Comparison of ENCODE assay signal across 9 cellular contexts in the genomic region with DNA sequence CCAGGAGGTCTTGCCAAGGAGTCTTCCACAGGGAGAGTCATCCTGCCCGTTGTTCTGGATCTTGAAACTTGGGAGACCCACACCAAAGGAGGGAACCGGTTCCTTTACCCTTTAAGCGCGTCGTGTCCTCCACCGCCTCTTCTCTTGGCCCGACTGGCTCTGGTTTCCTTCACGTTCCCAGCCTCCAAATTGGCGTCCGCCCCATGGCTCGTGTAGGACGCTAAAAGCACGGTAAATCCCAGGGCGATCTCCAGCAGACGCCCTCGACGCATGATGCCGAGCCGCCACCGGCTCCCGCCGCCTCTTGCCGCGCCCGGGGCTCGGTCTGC. TPM values are rescaled to one million over a fixed set of nuclear protein-coding genes. Genes with fewer than 3 reads are reported as not detected.
A peak's percentile ranks its signal among the peaks of the same experiment; 100 is the strongest.
DNase-seq lines count a peak whose midpoint lies in the region; ATAC-seq, FAIRE-seq and TF ChIP-seq lines count a peak whose summit lies in the region.
"Had no signal": no experiment of that assay in that cellular context is flagged by ENCODE, and none has a peak within 500 bp of the region (broad histone marks: within the 10 kb centered on the region; RNA-seq: fewer than 3 reads in every experiment).

No MANE protein-coding gene starts in this region.

- H3K36me3 Mint-ChIP-seq in effector memory CD8-positive, alpha-beta T cell (ENCODE audit: insufficient read depth) = no peaks in the 10 kb centered on the region

- TF ChIP-seq CTCF in keratinocyte (optimal IDR thresholded peaks at IDR 0.05 in 1 of 3, IDR thresholded peaks at IDR 0.05 in 1 of 3, conservative IDR thresholded peaks at IDR 0.05 in 1 of 3; ENCODE audit: extremely low read depth in 1 of 3, insufficient read depth in 2 of 3, low read length in 3 of 3) (no peak), testis (IDR thresholded peaks at IDR 0.05) (no peak)

- no peaks in the 10 kb centered on the region for H3K9me1 ChIP-seq in keratinocyte (ENCODE audit: control insufficient read depth, extremely low read depth, insufficient read depth, low read length)

- H3K4me2 ChIP-seq in keratinocyte (ENCODE audit: control insufficient read depth, extremely low read depth, insufficient read depth, low read depth, low read length) (peak overlapping the region; percentile 89), Karpas-422 (ENCODE audit: low read depth, low read length, poor library complexity, severe bottlenecking) (no peak overlapping the region)

- peaks cover 12% of the 10 kb centered on the region for H3K4me1 ChIP-seq in keratinocyte (ENCODE audit: control insufficient read depth, extremely low read depth, insufficient read depth, low read length)
- peaks cover 11% of the 10 kb centered on the region for H3K4me1 ChIP-seq in testis
- H3K4me1 ChIP-seq in Karpas-422 (ENCODE audit: low read length) = no peaks in the 10 kb centered on the region

- H3K9me3 ChIP-seq in keratinocyte (ENCODE audit: control insufficient read depth, low read depth, low read length) (no peaks in the 10 kb centered on the region), testis (no peaks in the 10 kb centered on the region), Karpas-422 (ENCODE audit: low read length) (no peaks in the 10 kb centered on the region)

- intact Hi-C loops in testis (cut with DNase I; ENCODE audit: low total_unique reads) = no loop called here

- no peak overlapping the region for H3K4me3 Mint-ChIP-seq in effector memory CD8-positive, alpha-beta T cell

- dilution Hi-C loops in keratinocyte (cut with MboI; ENCODE audit: extremely low pct_ligation_motif_present, low sequenced_read_pairs) = no loop called here

- peak overlapping the region; percentile 66 to 75 (median 73) for H3K4me3 ChIP-seq in keratinocyte (ENCODE audit: control insufficient read depth in 2 of 3, extremely low read depth in 1 of 3, insufficient read depth in 2 of 3, low read depth in 1 of 3, low read length in 3 of 3)
- H3K4me3 ChIP-seq in testis = peak overlapping the region; percentile 82 to 94
- H3K4me3 ChIP-seq in Karpas-422 (ENCODE audit: low read length) = no peak overlapping the region

- peaks cover 44 to 54% of the 10 kb centered on the region in 2 donors for H3K27me3 Mint-ChIP-seq in effector memory CD8-positive, alpha-beta T cell

- H3K9me2 ChIP-seq in Karpas-422 (replicated peaks; ENCODE audit: insufficient read depth, low read length) = no peaks in the 10 kb centered on the region

- ATAC-seq in HG02678 (IDR thresholded peaks at IDR 0.05; ENCODE audit: unreplicated experiment) = peak; percentile 16
- no peak for ATAC-seq in effector memory CD8-positive, alpha-beta T cell (replicated peaks)
- ATAC-seq: left colon had no signal

- no peaks in the 10 kb centered on the region for H3K9me3 Mint-ChIP-seq in effector memory CD8-positive, alpha-beta T cell

- H2AFZ ChIP-seq in keratinocyte (ENCODE audit: control insufficient read depth, low read length) = peak overlapping the region; percentile 89
- H2AFZ ChIP-seq in Karpas-422 (ENCODE audit: low read length) = no peak overlapping the region

- H3K9ac ChIP-seq in keratinocyte (ENCODE audit: control insufficient read depth, extremely low read depth, insufficient read depth, low read length) = peak overlapping the region; percentile 60
- no peak overlapping the region for H3K9ac ChIP-seq in Karpas-422 (ENCODE audit: low read length)

- no peaks in the 10 kb centered on the region for H3K79me2 ChIP-seq in keratinocyte (ENCODE audit: control insufficient read depth, insufficient read depth, low read length)
- H3K79me2 ChIP-seq in Karpas-422 (ENCODE audit: low read length) = no peaks in the 10 kb centered on the region

- no peak overlapping the region for H3K27ac Mint-ChIP-seq in effector memory CD8-positive, alpha-beta T cell

- peak overlapping the region; percentile 79 for H3K27ac ChIP-seq in angular gyrus (ENCODE audit: low read depth, low read length)
- no peak overlapping the region for H3K27ac ChIP-seq in keratinocyte (ENCODE audit: control insufficient read depth, insufficient read depth, low read length)
- peak overlapping the region; percentile 96 to 98 for H3K27ac ChIP-seq in testis
- H3K27ac ChIP-seq in Karpas-422 (ENCODE audit: low read length) = no peak overlapping the region

- H3K36me3 ChIP-seq in keratinocyte (ENCODE audit: control insufficient read depth in 2 of 2, extremely low read depth in 1 of 2, insufficient read depth in 2 of 2, low read length in 2 of 2) (no peaks in the 10 kb centered on the region), testis (ENCODE audit: low read depth, missing control alignments) (no peaks in the 10 kb centered on the region), Karpas-422 (ENCODE audit: insufficient read depth, low read length) (no peaks in the 10 kb centered on the region)

- peaks cover 4% of the 10 kb centered on the region for H3K27me3 ChIP-seq in keratinocyte (ENCODE audit: control insufficient read depth, extremely low read depth, insufficient read depth, low read length)
- no peaks in the 10 kb centered on the region for H3K27me3 ChIP-seq in testis
- H3K27me3 ChIP-seq in Karpas-422 (ENCODE audit: low read length) = no peaks in the 10 kb centered on the region

- no peak for FAIRE-seq in keratinocyte (lab: Jason Lieb, UNC)

- DNase-seq in EL = peak; percentile 55
- DNase-seq in keratinocyte (ENCODE audit: low read depth, low spot score) = no peak
- peak; percentile 32 for DNase-seq in testis
- DNase-seq in activated CD4-positive, CD25-positive, alpha-beta regulatory T cell (lab: John Stamatoyannopoulos, UW) = no peak
- DNase-seq in Karpas-422 = no peak
- no peak for DNase-seq in effector memory CD8-positive, alpha-beta T cell

- WGBS in testis, 2 donors = 0% methylated on average over 2 to 25 of the region's 26 CpGs

- H4K20me1 ChIP-seq in keratinocyte (ENCODE audit: control insufficient read depth, extremely low read depth, insufficient read depth, low read length) = no peaks in the 10 kb centered on the region
- H4K20me1 ChIP-seq in Karpas-422 (ENCODE audit: insufficient read depth, low read depth, low read length) = no peaks in the 10 kb centered on the region

- no peak for TF ChIP-seq POLR2A in testis (IDR thresholded peaks at IDR 0.05)

- no peaks in the 10 kb centered on the region for H3K4me1 Mint-ChIP-seq in effector memory CD8-positive, alpha-beta T cell (ENCODE audit: low read depth in 2 of 2)

RNA-seq across cellular contexts. Expression of a gene that starts 1.0 kb away (rescaled TPM):
- polyA plus RNA-seq in keratinocyte (3.1 to 4.8 TPM (median 3.5 TPM) in 3 replicates), testis (ENCODE audit: insufficient read depth, low read depth, low replicate concordance) (77.1 TPM)
- polyA plus RNA-seq in keratinocyte (2011; ENCODE audit: low read depth) = 0.32 TPM
- 0.96 and 1.0 TPM in 2 replicates for polyA plus RNA-seq in keratinocyte (2011; cell fraction: cytosol; rRNA removed)
- 12.3 and 12.7 TPM in 2 replicates for polyA plus RNA-seq in keratinocyte (2011; cell fraction: nucleus; rRNA removed)
- 0.18 and 2.9 TPM in 2 replicates for polyA plus RNA-seq in keratinocyte (2012; ENCODE audit: low replicate concordance)
- 5.1 to 14.5 TPM (median 11.5 TPM) in 3 replicates for polyA minus RNA-seq in keratinocyte
- 2.3 TPM for polyA minus RNA-seq in keratinocyte (2011; cell fraction: cytosol; rRNA and poly(A)+ RNA removed)
- polyA minus RNA-seq in keratinocyte (2011; cell fraction: nucleus; rRNA and poly(A)+ RNA removed) = 19.3 and 37.8 TPM in 2 replicates
- 10 to 100 TPM; 48.5 to 68.7 TPM for total RNA-seq in testis
- total RNA-seq in Karpas-422 (2014; rRNA removed; shearing (Covaris generic); ENCODE audit: low replicate concordance) = 0.86 and 1.2 TPM in 2 replicates

Comparison
In these comparisons a context has a peak if more than half of its experiments do, and no peak if none do; other contexts are left out.
1. DNase-seq: peak in EL (single experiment) and testis (single experiment); none in keratinocyte (single experiment), activated CD4-positive, CD25-positive, alpha-beta regulatory T cell (0 of 4), Karpas-422 (single experiment) and effector memory CD8-positive, alpha-beta T cell (0 of 3).
2. H3K27ac ChIP-seq: peak in angular gyrus (single experiment) and testis (2 of 2); none in keratinocyte (single experiment) and Karpas-422 (single experiment).
3. RNA of a gene that starts 1.0 kb away (total RNA-seq): 48.5 to 68.7 TPM in testis; 0.86 to 1.2 TPM in Karpas-422; every median in the first group is over 10 times any median in the second.